Comparison of ENCODE assay signal across 19 cellular contexts in the genomic region with DNA sequence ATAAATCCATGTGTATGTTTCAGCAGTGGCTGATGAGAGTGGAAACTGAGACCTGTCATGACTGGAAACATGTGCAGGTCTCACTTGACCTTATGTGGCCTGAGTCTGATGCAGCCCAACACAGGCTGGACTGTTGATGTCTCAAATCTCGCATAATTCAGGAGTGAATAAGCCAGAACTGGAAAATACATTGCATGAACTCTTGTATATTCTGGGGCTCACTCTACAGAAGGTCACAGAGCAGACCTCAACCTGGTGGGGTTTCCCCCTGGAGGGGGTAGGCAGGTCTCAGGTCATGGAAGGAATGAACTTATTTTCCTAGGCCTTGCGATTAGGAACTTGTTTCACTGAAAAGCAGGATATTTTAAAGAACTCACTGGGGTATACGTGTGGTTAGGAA.
DNase-seq lines count a peak whose midpoint lies in the region; ATAC-seq, FAIRE-seq and TF ChIP-seq lines count a peak whose summit lies in the region.
"Had no signal": no experiment of that assay in that cellular context is flagged by ENCODE, and none has a peak within 500 bp of the region (broad histone marks: within the 10 kb centered on the region; RNA-seq: fewer than 3 reads in every experiment).

No MANE protein-coding gene starts in this region.

- H3K27me3 ChIP-seq in IMR-90 (ENCODE audit: control insufficient read depth, insufficient read depth, low read length), result no peaks in the 10 kb centered on the region
- no peaks in the 10 kb centered on the region for H3K27me3 ChIP-seq in bronchial epithelial cell (ENCODE audit: control insufficient read depth, insufficient read depth, low read length)
- H3K27me3 ChIP-seq in tibial artery, result peaks cover 0 to 5% of the 10 kb centered on the region in 2 donors
- no peaks in the 10 kb centered on the region for H3K27me3 ChIP-seq in esophagus muscularis mucosa

- TF ChIP-seq POLR2A in IMR-90 (IDR thresholded peaks at IDR 0.05; ENCODE audit: low read depth, low read length), result no peak
- no peak for TF ChIP-seq POLR2A in esophagus muscularis mucosa (IDR thresholded peaks at IDR 0.05; ENCODE audit: low read depth)

- no peak for TF ChIP-seq CTCF in IMR-90 (conservative IDR thresholded peaks at IDR 0.05; ENCODE audit: low read depth, low read length)
- no peak for TF ChIP-seq CTCF in bronchial epithelial cell (IDR thresholded peaks at IDR 0.05; ENCODE audit: insufficient read depth, low read length, severe bottlenecking)
- no peak for TF ChIP-seq CTCF in tibial artery (IDR thresholded peaks at IDR 0.05)
- TF ChIP-seq CTCF in esophagus muscularis mucosa (IDR thresholded peaks at IDR 0.05), result no peak

- H3K4ac ChIP-seq in IMR-90 (ENCODE audit: low read depth, low read length), result peak overlapping the region; percentile 84

- H4K20me1 ChIP-seq in IMR-90 (ENCODE audit: insufficient read depth, low read length), result no peaks in the 10 kb centered on the region

- in situ Hi-C loops in IMR-90 (cut with MboI; ENCODE audit: low sequenced_read_pairs), result no loop called here

- peak overlapping the region; percentile 78 for H3K14ac ChIP-seq in IMR-90 (replicated peaks; ENCODE audit: low read depth, low read length)

- WGBS in IMR-90 (ENCODE audit: extremely low coverage in 2 of 2, insufficient read length in 1 of 2), 2 experiments, result 100% methylated on average over 1 of the region's 3 CpGs; no CpG with 5 or more reads in 1 of the 2 experiments
- WGBS in esophagus muscularis mucosa, result 96% methylated on average over 3 of the region's 3 CpGs

- H3K79me1 ChIP-seq in IMR-90 (ENCODE audit: low read depth in 1 of 2, low read length in 2 of 2), result no peaks in the 10 kb centered on the region

- H4K8ac ChIP-seq in IMR-90 (ENCODE audit: low read depth in 2 of 2, low read length in 2 of 2), result peak overlapping the region; percentile 30 to 69

- CTCF ChIA-PET in IMR-90 (lab: Yijun Ruan, JAX), result no interaction called here

- H3K9me3 ChIP-seq in IMR-90 (ENCODE audit: control insufficient read depth, insufficient read depth, low read length), result no peaks in the 10 kb centered on the region
- H3K9me3 ChIP-seq in tibial artery, result no peaks in the 10 kb centered on the region
- no peaks in the 10 kb centered on the region for H3K9me3 ChIP-seq in esophagus muscularis mucosa

- H3K56ac ChIP-seq in IMR-90 (ENCODE audit: extremely low read depth, insufficient read depth, low read length), result no peak overlapping the region

- H3K4me3 Mint-ChIP-seq in activated naive CD8-positive, alpha-beta T cell treated with anti-CD3 and anti-CD28 coated beads, Interleukin-2, amount 50 U/mL, for 24 hours, result no peak overlapping the region
- H3K4me3 Mint-ChIP-seq in activated naive CD8-positive, alpha-beta T cell treated with anti-CD3 and anti-CD28 coated beads for 36 hours, result no peak overlapping the region
- H3K4me3 Mint-ChIP-seq in stimulated activated naive CD8-positive, alpha-beta T cell treated with anti-CD3 and anti-CD28 coated beads, Interleukin-15, Interleukin-2, amounts not matched to agents 100 ng/mL and 50 ng/mL, for 24 hours, result no peak overlapping the region
- H3K4me3 Mint-ChIP-seq: CD4-positive, alpha-beta memory T cell; GM23338; H9 had no signal

- peak overlapping the region; percentile 53; the same call in 2 of the 3 replicates for H2BK15ac ChIP-seq in IMR-90 (ENCODE audit: low read depth, low read length)

- no TSS peak for BruUV-seq in IMR-90 (replicated peaks; lab: Mats Ljungman, UMichigan)

- H2BK120ac ChIP-seq in IMR-90 (ENCODE audit: low read depth, low read length), result peak overlapping the region; percentile 93

- peak overlapping the region; percentile 88 for H4K91ac ChIP-seq in IMR-90 (ENCODE audit: insufficient read depth, low read depth, low read length)

- DNase-seq in activated naive CD8-positive, alpha-beta T cell treated with anti-CD3 and anti-CD28 coated beads, Interleukin-2, amount 50 U/mL, for 24 hours, result no peak
- DNase-seq in activated naive CD8-positive, alpha-beta T cell treated with anti-CD3 and anti-CD28 coated beads for 36 hours, result no peak
- DNase-seq in IMR-90 (peak; percentile 19), bronchial epithelial cell (ENCODE audit: low read depth) (no peak), tibial artery (no peak), esophagus muscularis mucosa (ENCODE audit: extremely low spot score) (no peak)
- DNase-seq: C1 segment of cervical spinal cord; Calu3; CD4-positive, alpha-beta memory T cell; COR-L47; DMS53; DMS79 treated with DMSO at 0.1 percent for 48 hours; H9 had no signal

- H4K5ac ChIP-seq in IMR-90 (ENCODE audit: low read depth, low read length), result peak overlapping the region; percentile 3; the same call in 1 of the 2 replicates

- TF ChIP-seq RAD21 in IMR-90 (IDR thresholded peaks at IDR 0.05; ENCODE audit: low read length), result no peak

- dilution Hi-C loops in IMR-90 (cut with HindIII; ENCODE audit: low sequenced_read_pairs, unreplicated experiment), result no loop called here

- H3K27ac ChIP-seq in IMR-90 (ENCODE audit: insufficient read depth, low read length) (no peak overlapping the region; the same call in 1 of the 2 replicates), tibial artery (no peak overlapping the region), esophagus muscularis mucosa (replicated peaks in 1 of 4) (no peak overlapping the region)

- no peak overlapping the region for H3K9ac ChIP-seq in IMR-90 (ENCODE audit: low read depth, low read length)

- no peak overlapping the region for H3K4me3 ChIP-seq in IMR-90 (ENCODE audit: insufficient read depth, low read depth, low read length)
- no peak overlapping the region for H3K4me3 ChIP-seq in bronchial epithelial cell (ENCODE audit: low read depth, low read length)
- H3K4me3 ChIP-seq in tibial artery, result no peak overlapping the region
- H3K4me3 ChIP-seq in esophagus muscularis mucosa, result no peak overlapping the region
- H3K4me3 ChIP-seq: GM23338 had no signal

- H3K9me1 ChIP-seq in IMR-90 (ENCODE audit: insufficient read depth, low read length), result no peaks in the 10 kb centered on the region

- peak overlapping the region; percentile 74 for H2AK5ac ChIP-seq in IMR-90 (ENCODE audit: low read depth, low read length)

- H3K4me1 Mint-ChIP-seq in activated naive CD8-positive, alpha-beta T cell treated with anti-CD3 and anti-CD28 coated beads, Interleukin-2, amount 50 U/mL, for 24 hours, result peaks cover 53% of the 10 kb centered on the region
- peaks cover 16% of the 10 kb centered on the region for H3K4me1 Mint-ChIP-seq in activated naive CD8-positive, alpha-beta T cell treated with anti-CD3 and anti-CD28 coated beads for 36 hours
- H3K4me1 Mint-ChIP-seq in stimulated activated naive CD8-positive, alpha-beta T cell treated with anti-CD3 and anti-CD28 coated beads, Interleukin-15, Interleukin-2, amounts not matched to agents 100 ng/mL and 50 ng/mL, for 24 hours (ENCODE audit: low read depth), result peaks cover 49% of the 10 kb centered on the region
- H3K4me1 Mint-ChIP-seq: CD4-positive, alpha-beta memory T cell had no signal

- no peaks in the 10 kb centered on the region for H3K9me3 Mint-ChIP-seq in activated naive CD8-positive, alpha-beta T cell treated with anti-CD3 and anti-CD28 coated beads, Interleukin-2, amount 50 U/mL, for 24 hours
- H3K9me3 Mint-ChIP-seq in activated naive CD8-positive, alpha-beta T cell treated with anti-CD3 and anti-CD28 coated beads for 36 hours, result no peaks in the 10 kb centered on the region
- no peaks in the 10 kb centered on the region for H3K9me3 Mint-ChIP-seq in stimulated activated naive CD8-positive, alpha-beta T cell treated with anti-CD3 and anti-CD28 coated beads, Interleukin-15, Interleukin-2, amounts not matched to agents 100 ng/mL and 50 ng/mL, for 24 hours
- H3K9me3 Mint-ChIP-seq: CD4-positive, alpha-beta memory T cell; GM23338; H9 had no signal

- H3K4me2 ChIP-seq in IMR-90 (ENCODE audit: low read depth, low read length), result no peak overlapping the region
- H3K4me2 ChIP-seq: GM23338 had no signal

- no peak overlapping the region for H2AK9ac ChIP-seq in IMR-90 (replicated peaks; ENCODE audit: low read depth, low read length, poor library complexity)

- no peak overlapping the region for H2AFZ ChIP-seq in IMR-90 (replicated peaks; ENCODE audit: low read length, poor library complexity)
- H2AFZ ChIP-seq: GM23338 had no signal

- TF ChIP-seq EP300 in esophagus muscularis mucosa (IDR thresholded peaks at IDR 0.05), result no peak

- POLR2A ChIA-PET in IMR-90 (lab: Charles Lee; ENCODE audit: unreplicated experiment), result no interaction called here

- H3K4me1 ChIP-seq in IMR-90 (ENCODE audit: control insufficient read depth, insufficient read depth, low read length) (peaks cover 15% of the 10 kb centered on the region), tibial artery (no peaks in the 10 kb centered on the region), esophagus muscularis mucosa (peaks cover 0 to 8% (median 3%) of the 10 kb centered on the region in 4 donors)

- H2BK5ac ChIP-seq in IMR-90 (ENCODE audit: low read depth, low read length, poor library complexity, severe bottlenecking), result peak overlapping the region; percentile 77

- H3K36me3 Mint-ChIP-seq in activated naive CD8-positive, alpha-beta T cell treated with anti-CD3 and anti-CD28 coated beads, Interleukin-2, amount 50 U/mL, for 24 hours (ENCODE audit: low read depth), result peaks cover 11% of the 10 kb centered on the region
- H3K36me3 Mint-ChIP-seq in activated naive CD8-positive, alpha-beta T cell treated with anti-CD3 and anti-CD28 coated beads for 36 hours, result peaks cover 8% of the 10 kb centered on the region
- H3K36me3 Mint-ChIP-seq in stimulated activated naive CD8-positive, alpha-beta T cell treated with anti-CD3 and anti-CD28 coated beads, Interleukin-15, Interleukin-2, amounts not matched to agents 100 ng/mL and 50 ng/mL, for 24 hours (ENCODE audit: low read depth), result peaks cover 8% of the 10 kb centered on the region
- H3K36me3 Mint-ChIP-seq: CD4-positive, alpha-beta memory T cell had no signal

- H3K23ac ChIP-seq in IMR-90 (ENCODE audit: low read depth, low read length), result 0 out of 2 replicates have a peak overlapping the region, but pooled peaks have one; percentile 41

- H3K18ac ChIP-seq in IMR-90 (ENCODE audit: low read depth, low read length), result peak overlapping the region; percentile 22; the same call in 1 of the 2 replicates

- H3K27me3 Mint-ChIP-seq in activated naive CD8-positive, alpha-beta T cell treated with anti-CD3 and anti-CD28 coated beads, Interleukin-2, amount 50 U/mL, for 24 hours, result peaks cover 6% of the 10 kb centered on the region
- peaks cover 4% of the 10 kb centered on the region for H3K27me3 Mint-ChIP-seq in activated naive CD8-positive, alpha-beta T cell treated with anti-CD3 and anti-CD28 coated beads for 36 hours
- peaks cover 9% of the 10 kb centered on the region for H3K27me3 Mint-ChIP-seq in stimulated activated naive CD8-positive, alpha-beta T cell treated with anti-CD3 and anti-CD28 coated beads, Interleukin-15, Interleukin-2, amounts not matched to agents 100 ng/mL and 50 ng/mL, for 24 hours

- peak overlapping the region; percentile 84 for H3K27ac Mint-ChIP-seq in activated naive CD8-positive, alpha-beta T cell treated with anti-CD3 and anti-CD28 coated beads, Interleukin-2, amount 50 U/mL, for 24 hours
- H3K27ac Mint-ChIP-seq in activated naive CD8-positive, alpha-beta T cell treated with anti-CD3 and anti-CD28 coated beads for 36 hours, result no peak overlapping the region
- peak overlapping the region; percentile 70 for H3K27ac Mint-ChIP-seq in stimulated activated naive CD8-positive, alpha-beta T cell treated with anti-CD3 and anti-CD28 coated beads, Interleukin-15, Interleukin-2, amounts not matched to agents 100 ng/mL and 50 ng/mL, for 24 hours
- H3K27ac Mint-ChIP-seq: CD4-positive, alpha-beta memory T cell; GM23338 had no signal

- intact Hi-C loops in IMR-90 (cut with micrococcal nuclease), result no loop called here
- intact Hi-C loops in tibial artery (cut with DNase I; ENCODE audit: low total_unique reads), result no loop called here
- intact Hi-C loops in esophagus muscularis mucosa (cut with DNase I), result no loop called here

- ATAC-seq in activated naive CD8-positive, alpha-beta T cell treated with anti-CD3 and anti-CD28 coated beads, Interleukin-2, amount 50 U/mL, for 24 hours, result peak; percentile 73
- no peak for ATAC-seq in IMR-90 (ENCODE audit: low read depth)
- ATAC-seq: GM23338, HCT116 had no signal

- no peaks in the 10 kb centered on the region for H3K36me3 ChIP-seq in IMR-90 (ENCODE audit: control insufficient read depth, insufficient read depth, low read length)
- no peaks in the 10 kb centered on the region for H3K36me3 ChIP-seq in bronchial epithelial cell (ENCODE audit: control insufficient read depth, insufficient read depth, low read length)
- H3K36me3 ChIP-seq in tibial artery, result no peaks in the 10 kb centered on the region
- H3K36me3 ChIP-seq in esophagus muscularis mucosa, result no peaks in the 10 kb centered on the region

- H2BK20ac ChIP-seq in IMR-90 (ENCODE audit: low read depth, low read length), result peak overlapping the region; percentile 81

- FAIRE-seq in bronchial epithelial cell (lab: Jason Lieb, UNC), result peak; percentile 64
- FAIRE-seq: G401.6, GM12892, GM19239 had no signal
